ENCODE assay signal across 14 cellular contexts in genomic region chr11:63747006-63747405, GRCh38.
"Had no signal": no experiment of that assay in that cellular context is flagged by ENCODE, and none has a peak within 500 bp of the region (broad histone marks: within the 10 kb centered on the region; RNA-seq: fewer than 3 reads in every experiment).

No MANE protein-coding gene starts in this region.

- H3K27ac ChIP-seq: right atrium auricular region, uterus had no signal

- H3K27me3 ChIP-seq: right atrium auricular region, thyroid gland, uterus had no signal

- H3K4me3 ChIP-seq: lung, right atrium auricular region, thyroid gland, uterus had no signal

- H3K27ac Mint-ChIP-seq: activated naive CD4-positive, alpha-beta T cell treated with anti-CD3 and anti-CD28 coated beads for 36 hours; activated T-helper 17 cell treated with anti-CD3 and anti-CD28 coated beads, Interleukin-2, amount 50 U/mL, for 72 hours; stimulated activated effector memory CD8-positive, alpha-beta T cell treated with anti-CD3 and anti-CD28 coated beads, Interleukin-12 subunit alpha, Interleukin-12 subunit beta, amount 100 ng/mL, for 72 hours; T-helper 1 cell treated with Interleukin-12 subunit alpha and Interleukin-12 subunit beta and Interleukin-4 antibody, amounts not matched to agents 30 μg/mL and 1 μg/mL, for 36 hours had no signal

- H3K9me3 ChIP-seq: right atrium auricular region, thyroid gland, uterus had no signal

- H3K4me1 ChIP-seq: right atrium auricular region, uterus had no signal

- H3K4me1 Mint-ChIP-seq: activated T-helper 17 cell treated with anti-CD3 and anti-CD28 coated beads, Interleukin-2, amount 50 U/mL, for 72 hours; central memory CD8-positive, alpha-beta T cell; stimulated activated effector memory CD8-positive, alpha-beta T cell treated with anti-CD3 and anti-CD28 coated beads, Interleukin-12 subunit alpha, Interleukin-12 subunit beta, amount 100 ng/mL, for 72 hours had no signal

- H3K36me3 ChIP-seq: uterus had no signal

- DNase-seq: activated CD4-positive, alpha-beta T cell treated with anti-CD3 and anti-CD28 coated beads, Interleukin-2, amount 50 U/mL, for 1 hour; activated naive CD4-positive, alpha-beta T cell treated with anti-CD3 and anti-CD28 coated beads for 36 hours; activated T-cell treated with anti-CD3 and anti-CD28 coated beads for 4 hours; left colon; naive thymus-derived CD4-positive, alpha-beta T cell; posterior cingulate gyrus; uterus had no signal

- ATAC-seq: activated T-helper 17 cell treated with anti-CD3 and anti-CD28 coated beads, Interleukin-2, amount 50 U/mL, for 72 hours; left colon; naive thymus-derived CD4-positive, alpha-beta T cell; stimulated activated effector memory CD8-positive, alpha-beta T cell treated with anti-CD3 and anti-CD28 coated beads, Interleukin-12 subunit alpha, Interleukin-12 subunit beta, amount 100 ng/mL, for 72 hours had no signal

- H3K4me3 Mint-ChIP-seq: activated naive CD4-positive, alpha-beta T cell treated with anti-CD3 and anti-CD28 coated beads for 36 hours; activated T-helper 17 cell treated with anti-CD3 and anti-CD28 coated beads, Interleukin-2, amount 50 U/mL, for 72 hours; central memory CD8-positive, alpha-beta T cell; naive thymus-derived CD4-positive, alpha-beta T cell; stimulated activated effector memory CD8-positive, alpha-beta T cell treated with anti-CD3 and anti-CD28 coated beads, Interleukin-12 subunit alpha, Interleukin-12 subunit beta, amount 100 ng/mL, for 72 hours; T-helper 1 cell treated with Interleukin-12 subunit alpha and Interleukin-12 subunit beta and Interleukin-4 antibody, amounts not matched to agents 30 μg/mL and 1 μg/mL, for 36 hours had no signal

- H3K27me3 Mint-ChIP-seq: activated T-helper 17 cell treated with anti-CD3 and anti-CD28 coated beads, Interleukin-2, amount 50 U/mL, for 72 hours; central memory CD8-positive, alpha-beta T cell; naive thymus-derived CD4-positive, alpha-beta T cell had no signal

- H3K9me3 Mint-ChIP-seq: activated naive CD4-positive, alpha-beta T cell treated with anti-CD3 and anti-CD28 coated beads for 36 hours; activated T-helper 17 cell treated with anti-CD3 and anti-CD28 coated beads, Interleukin-2, amount 50 U/mL, for 72 hours; central memory CD8-positive, alpha-beta T cell; naive thymus-derived CD4-positive, alpha-beta T cell; stimulated activated effector memory CD8-positive, alpha-beta T cell treated with anti-CD3 and anti-CD28 coated beads, Interleukin-12 subunit alpha, Interleukin-12 subunit beta, amount 100 ng/mL, for 72 hours; T-helper 1 cell treated with Interleukin-12 subunit alpha and Interleukin-12 subunit beta and Interleukin-4 antibody, amounts not matched to agents 30 μg/mL and 1 μg/mL, for 36 hours had no signal
